In genomic region chr13:57653229-57653994, GRCh38 we compare ENCODE assay signal across 1 cellular context.
TF ChIP-seq lines count a peak whose summit lies in the region.

No MANE protein-coding gene starts in this region.

TF ChIP-seq in HepG2, 621 proteins besides CTCF, POLR2A, EP300 and RAD21 (continued from another document):
- TF ChIP-seq, protein P1, sequence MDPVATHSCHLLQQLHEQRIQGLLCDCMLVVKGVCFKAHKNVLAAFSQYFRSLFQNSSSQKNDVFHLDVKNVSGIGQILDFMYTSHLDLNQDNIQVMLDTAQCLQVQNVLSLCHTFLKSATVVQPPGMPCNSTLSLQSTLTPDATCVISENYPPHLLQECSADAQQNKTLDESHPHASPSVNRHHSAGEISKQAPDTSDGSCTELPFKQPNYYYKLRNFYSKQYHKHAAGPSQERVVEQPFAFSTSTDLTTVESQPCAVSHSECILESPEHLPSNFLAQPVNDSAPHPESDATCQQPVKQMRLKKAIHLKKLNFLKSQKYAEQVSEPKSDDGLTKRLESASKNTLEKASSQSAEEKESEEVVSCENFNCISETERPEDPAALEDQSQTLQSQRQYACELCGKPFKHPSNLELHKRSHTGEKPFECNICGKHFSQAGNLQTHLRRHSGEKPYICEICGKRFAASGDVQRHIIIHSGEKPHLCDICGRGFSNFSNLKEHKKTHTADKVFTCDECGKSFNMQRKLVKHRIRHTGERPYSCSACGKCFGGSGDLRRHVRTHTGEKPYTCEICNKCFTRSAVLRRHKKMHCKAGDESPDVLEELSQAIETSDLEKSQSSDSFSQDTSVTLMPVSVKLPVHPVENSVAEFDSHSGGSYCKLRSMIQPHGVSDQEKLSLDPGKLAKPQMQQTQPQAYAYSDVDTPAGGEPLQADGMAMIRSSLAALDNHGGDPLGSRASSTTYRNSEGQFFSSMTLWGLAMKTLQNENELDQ (CRISPR knock-in tag; IDR thresholded peaks at IDR 0.05; ENCODE audit: borderline replicate concordance): no peak
- TF ChIP-seq, protein P2, sequence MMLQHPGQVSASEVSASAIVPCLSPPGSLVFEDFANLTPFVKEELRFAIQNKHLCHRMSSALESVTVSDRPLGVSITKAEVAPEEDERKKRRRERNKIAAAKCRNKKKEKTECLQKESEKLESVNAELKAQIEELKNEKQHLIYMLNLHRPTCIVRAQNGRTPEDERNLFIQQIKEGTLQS (CRISPR knock-in tag; IDR thresholded peaks at IDR 0.05): no peak
- TF ChIP-seq NFATC3 (CRISPR knock-in tag; IDR thresholded peaks at IDR 0.05) (no peak), CREB1 (IDR thresholded peaks at IDR 0.05) (no peak), CREB1 (CRISPR knock-in tag; IDR thresholded peaks at IDR 0.05) (no peak), ATRX (CRISPR knock-in tag; IDR thresholded peaks at IDR 0.05; ENCODE audit: borderline replicate concordance) (no peak), TBX3 (IDR thresholded peaks at IDR 0.05; ENCODE audit: borderline replicate concordance) (no peak), RBM39 (IDR thresholded peaks at IDR 0.05; ENCODE audit: low read depth, low read length, poor library complexity, severe bottlenecking) (no peak)
